In genomic region chr6:30884521-30885480, GRCh38 we compare ENCODE assay signal across 1 cellular context.
A peak's percentile ranks its signal among the peaks of the same experiment; 100 is the strongest.
TF ChIP-seq lines count a peak whose summit lies in the region.

No MANE protein-coding gene starts in this region.

TF ChIP-seq in K562, 482 proteins besides CTCF, POLR2A, EP300 and RAD21 (continues in another document):
- TF ChIP-seq GTF2E2 (tag; IDR thresholded peaks at IDR 0.05): 0 out of 2 replicates have a peak, but pooled peaks have one; percentile 20
- TF ChIP-seq ZBTB5 (IDR thresholded peaks at IDR 0.05): no peak
- TF ChIP-seq E2F6 (IDR thresholded peaks at IDR 0.05; ENCODE audit: borderline replicate concordance in 1 of 2, extremely low read depth in 1 of 2, insufficient read depth in 1 of 2, insufficient read length in 1 of 2, low read depth in 1 of 2, low read length in 1 of 2, poor library complexity in 1 of 2, severe bottlenecking in 1 of 2): peak in 1 of 2 experiments; percentile 5
- TF ChIP-seq ZBTB1 (CRISPR knock-in tag; IDR thresholded peaks at IDR 0.05; ENCODE audit: borderline replicate concordance, low read depth): 0 out of 2 replicates have a peak, but pooled peaks have one; percentile 37
- no peak for TF ChIP-seq ADNP (tag; IDR thresholded peaks at IDR 0.05)
- TF ChIP-seq IFI16 (CRISPR knock-in tag; IDR thresholded peaks at IDR 0.05): no peak
- TF ChIP-seq HNRNPK (IDR thresholded peaks at IDR 0.05; ENCODE audit: low read depth, low read length, poor library complexity, severe bottlenecking): no peak
- TF ChIP-seq MAZ (CRISPR knock-in tag; conservative IDR thresholded peaks at IDR 0.05 in 1 of 2, IDR thresholded peaks at IDR 0.05 in 1 of 2): 0 out of 4 replicates have a peak, but pooled peaks of 1 of the 2 experiments have one; percentile 25
- no peak for TF ChIP-seq ZNF311 (CRISPR knock-in tag; IDR thresholded peaks at IDR 0.05)
- peak; percentile 23; the same call in 1 of the 2 replicates for TF ChIP-seq NKRF (IDR thresholded peaks at IDR 0.05; ENCODE audit: borderline replicate concordance)
- no peak for TF ChIP-seq ARID3A (IDR thresholded peaks at IDR 0.05; ENCODE audit: borderline replicate concordance, low read depth, low read length)
- no peak for TF ChIP-seq HDGF (IDR thresholded peaks at IDR 0.05)
- TF ChIP-seq KHSRP (IDR thresholded peaks at IDR 0.05): no peak
- no peak for TF ChIP-seq ZNF277 (CRISPR knock-in tag; IDR thresholded peaks at IDR 0.05; ENCODE audit: borderline replicate concordance)
- no peak for TF ChIP-seq ZHX1 (conservative IDR thresholded peaks at IDR 0.05; ENCODE audit: low read length)
- no peak for TF ChIP-seq ZNF354B (CRISPR knock-in tag; IDR thresholded peaks at IDR 0.05)
- TF ChIP-seq ZFX (CRISPR knock-in tag; IDR thresholded peaks at IDR 0.05): 0 out of 2 replicates have a peak, but pooled peaks have one; percentile 27
- no peak for TF ChIP-seq EP400 (IDR thresholded peaks at IDR 0.05)
- TF ChIP-seq BDP1 (IDR thresholded peaks at IDR 0.05; ENCODE audit: insufficient read depth, insufficient read length): no peak
- TF ChIP-seq THRB (CRISPR knock-in tag; conservative IDR thresholded peaks at IDR 0.05): no peak
- TF ChIP-seq TFAM (CRISPR knock-in tag; conservative IDR thresholded peaks at IDR 0.05): no peak
- no peak for TF ChIP-seq ZBTB7A (IDR thresholded peaks at IDR 0.05; ENCODE audit: borderline replicate concordance, control insufficient read depth, low read depth, low read length)
- no peak for TF ChIP-seq SRF (CRISPR knock-in tag; IDR thresholded peaks at IDR 0.05)
- TF ChIP-seq UBTF (IDR thresholded peaks at IDR 0.05; ENCODE audit: borderline replicate concordance in 1 of 2, low read depth in 2 of 2, low read length in 2 of 2): 0 out of 4 replicates have a peak, but pooled peaks of 1 of the 2 experiments have one; percentile 82
- no peak for TF ChIP-seq ZNF785 (CRISPR knock-in tag; IDR thresholded peaks at IDR 0.05)
- 0 out of 2 replicates have a peak, but pooled peaks have one; percentile 39 for TF ChIP-seq E2F5 (CRISPR knock-in tag; IDR thresholded peaks at IDR 0.05)
- no peak for TF ChIP-seq MYNN (IDR thresholded peaks at IDR 0.05)
- no peak for TF ChIP-seq MYNN (CRISPR knock-in tag; IDR thresholded peaks at IDR 0.05)
- TF ChIP-seq MBD2 (IDR thresholded peaks at IDR 0.05; ENCODE audit: borderline replicate concordance, low read depth): no peak
- 0 out of 2 replicates have a peak, but pooled peaks have one; percentile 30 for TF ChIP-seq GABPB1 (CRISPR knock-in tag; IDR thresholded peaks at IDR 0.05)
- 0 out of 2 replicates have a peak, but pooled peaks have one; percentile 36 for TF ChIP-seq GABPA (tag; conservative IDR thresholded peaks at IDR 0.05; ENCODE audit: low read depth)
- TF ChIP-seq FOXK1 (CRISPR knock-in tag; IDR thresholded peaks at IDR 0.05; ENCODE audit: borderline replicate concordance): no peak
- no peak for TF ChIP-seq CC2D1A (IDR thresholded peaks at IDR 0.05)
- no peak for TF ChIP-seq REST (CRISPR knock-in tag; IDR thresholded peaks at IDR 0.05; ENCODE audit: low read depth)
- TF ChIP-seq DEAF1 (CRISPR knock-in tag; IDR thresholded peaks at IDR 0.05): 0 out of 2 replicates have a peak, but pooled peaks have one; percentile 6
- no peak for TF ChIP-seq TRIM28 (IDR thresholded peaks at IDR 0.05)
- TF ChIP-seq HCFC1 (IDR thresholded peaks at IDR 0.05; ENCODE audit: low read depth, low read length): no peak
- TF ChIP-seq TAF7 (tag; IDR thresholded peaks at IDR 0.05): no peak
- TF ChIP-seq PPARD (CRISPR knock-in tag; IDR thresholded peaks at IDR 0.05): no peak
